Comparison of ENCODE assay signal across 9 cellular contexts in genomic region chr14:91245029-91245428, GRCh38. TPM values are rescaled to one million over a fixed set of nuclear protein-coding genes. Genes with fewer than 3 reads are reported as not detected.
A peak's percentile ranks its signal among the peaks of the same experiment; 100 is the strongest.
DNase-seq lines count a peak whose midpoint lies in the region; ATAC-seq, FAIRE-seq and TF ChIP-seq lines count a peak whose summit lies in the region.
"Had no signal": no experiment of that assay in that cellular context is flagged by ENCODE, and none has a peak within 500 bp of the region (broad histone marks: within the 10 kb centered on the region; RNA-seq: fewer than 3 reads in every experiment).

No MANE protein-coding gene starts in this region.

- no peak overlapping the region for H3K9ac ChIP-seq in kidney (ENCODE audit: low read length in 2 of 2)

- no peaks in the 10 kb centered on the region for H3K27me3 ChIP-seq in HL-60 (ENCODE audit: insufficient read depth, poor library complexity, severe bottlenecking)
- no peaks in the 10 kb centered on the region for H3K27me3 ChIP-seq in sigmoid colon
- H3K27me3 ChIP-seq: MG63 had no signal

- TF ChIP-seq EP300 in sigmoid colon (IDR thresholded peaks at IDR 0.05) = no peak

- H3K27me3 Mint-ChIP-seq in activated CD8-positive, alpha-beta T cell treated with anti-CD3 and anti-CD28 coated beads for 36 hours = no peaks in the 10 kb centered on the region

- CTCF ChIA-PET in activated CD8-positive, alpha-beta T cell treated with anti-CD3 and anti-CD28 coated beads for 36 hours (lab: Charles Lee) = interaction anchor here (1.2 to 10.4 kb wide), 5 partner anchors 13 to 72 kb away, joined by 3 to 102 read pairs (median 5); no protein-coding TSS in a partner anchor

- peak; percentile 37 for ATAC-seq in activated CD8-positive, alpha-beta T cell treated with anti-CD3 and anti-CD28 coated beads for 36 hours

- peaks cover 6% of the 10 kb centered on the region for H3K9me3 Mint-ChIP-seq in activated CD8-positive, alpha-beta T cell treated with anti-CD3 and anti-CD28 coated beads for 36 hours

- no peak for TF ChIP-seq POLR2A in sigmoid colon (IDR thresholded peaks at IDR 0.05)

- peaks cover 87% of the 10 kb centered on the region for H3K4me1 Mint-ChIP-seq in activated CD8-positive, alpha-beta T cell treated with anti-CD3 and anti-CD28 coated beads for 36 hours (ENCODE audit: low read depth)

- H3K4me3 ChIP-seq in HL-60 (replicated peaks; ENCODE audit: insufficient read depth, low read length) (no peak overlapping the region), sigmoid colon (peak overlapping the region in 1 of 4 donors; percentile 29), kidney (ENCODE audit: low read length in 2 of 2) (no peak overlapping the region)

- peak overlapping the region; percentile 80 for H3K4me3 Mint-ChIP-seq in activated CD8-positive, alpha-beta T cell treated with anti-CD3 and anti-CD28 coated beads for 36 hours

- H3K27ac Mint-ChIP-seq in activated CD8-positive, alpha-beta T cell treated with anti-CD3 and anti-CD28 coated beads for 36 hours = peak overlapping the region; percentile 97

- H3K36me3 Mint-ChIP-seq in activated CD8-positive, alpha-beta T cell treated with anti-CD3 and anti-CD28 coated beads for 36 hours (ENCODE audit: low read depth) = peaks cover 77% of the 10 kb centered on the region

- H3K4me1 ChIP-seq in sigmoid colon (peaks cover 0 to 12% (median 5%) of the 10 kb centered on the region in 4 donors), kidney (ENCODE audit: control insufficient read depth in 1 of 2, insufficient read depth in 1 of 2, low read depth in 1 of 2, low read length in 2 of 2) (peaks cover 0 to 2% of the 10 kb centered on the region in 2 donors)

- H3K9me3 ChIP-seq in sigmoid colon (no peaks in the 10 kb centered on the region), kidney (ENCODE audit: control insufficient read depth in 1 of 2, low read length in 2 of 2) (no peaks in the 10 kb centered on the region)
- H3K9me3 ChIP-seq: MG63 had no signal

- intact Hi-C loops in activated CD8-positive, alpha-beta T cell treated with anti-CD3 and anti-CD28 coated beads for 36 hours (cut with micrococcal nuclease) = no loop called here
- intact Hi-C loops in sigmoid colon (cut with DNase I) = no loop called here
- intact Hi-C loops in kidney (cut with DNase I) = no loop called here

- 71 to 74% methylated on average over 9 of the region's 9 CpGs for WGBS in sigmoid colon, 2 donors

- POLR2A ChIA-PET in activated CD8-positive, alpha-beta T cell treated with anti-CD3 and anti-CD28 coated beads for 36 hours (lab: Charles Lee) = interaction anchor here (0.6 to 8.1 kb wide), 20 partner anchors 11 to 876 kb away, joined by 3 to 274 read pairs (median 6); partner anchors contain the start of genes CPSF2, DGLUCY and NDUFB1

- DNase-seq in HL-60 (ENCODE audit: low read depth in 1 of 2, low spot score in 1 of 2) (no peak), DMS153 (lab: John Stamatoyannopoulos, UW) (no peak), sigmoid colon (no peak), NCI-H2171 (lab: John Stamatoyannopoulos, UW) (no peak), kidney (no peak)
- DNase-seq in activated CD8-positive, alpha-beta T cell treated with anti-CD3 and anti-CD28 coated beads for 36 hours = peak; percentile 94
- peak; percentile 66 for DNase-seq in effector CD4-positive, alpha-beta T cell
- DNase-seq in stimulated activated CD4-positive, alpha-beta T cell treated with anti-CD3 and anti-CD28 coated beads, Interleukin-4, amount 100 ng/mL, for 1 hour = peak; percentile 64

- FAIRE-seq in kidney (lab: Jason Lieb, UNC) = no peak

- H3K36me3 ChIP-seq in sigmoid colon (no peaks in the 10 kb centered on the region), kidney (ENCODE audit: control insufficient read depth in 1 of 2, insufficient read depth in 2 of 2, low read length in 2 of 2) (no peaks in the 10 kb centered on the region)
- H3K36me3 ChIP-seq: MG63 had no signal

- TF ChIP-seq CTCF in HL-60 (IDR thresholded peaks at IDR 0.05; ENCODE audit: insufficient read depth, low read length) (no peak), sigmoid colon (IDR thresholded peaks at IDR 0.05) (no peak), kidney (IDR thresholded peaks at IDR 0.05; ENCODE audit: borderline replicate concordance, extremely low read depth, insufficient read depth) (no peak)
- no peak for TF ChIP-seq CTCF in activated CD8-positive, alpha-beta T cell treated with anti-CD3 and anti-CD28 coated beads for 36 hours (IDR thresholded peaks at IDR 0.05)

- H3K27ac ChIP-seq in HL-60 (replicated peaks) (peak overlapping the region; percentile 85), sigmoid colon (peak overlapping the region in 2 of 4 donors; percentile 30 to 59), kidney (ENCODE audit: low read depth in 2 of 2, low read length in 2 of 2) (no peak overlapping the region)

RNA-seq across cellular contexts. Expression of gene GPR68, which starts 0.5 kb away (rescaled TPM):
- total RNA-seq in activated CD8-positive, alpha-beta T cell treated with anti-CD3 and anti-CD28 coated beads for 36 hours = 10 to 100 TPM; 11.9 to 14.0 TPM
- total RNA-seq in sigmoid colon (1 to 10 TPM in 2 of 4 donors, under 1 TPM in 2; 0.66 to 1.7 (median 1.2) TPM), kidney (1.7 TPM)
- polyA plus RNA-seq in sigmoid colon (1 to 10 TPM in 1 of 3 donors, under 1 TPM in 1, not detected in 1; 0.46 to 1.4 TPM), kidney (ENCODE audit: insufficient read depth, low read depth, low replicate concordance) (0.82 TPM)

Comparison
In these comparisons a context has a peak if more than half of its experiments do, and no peak if none do; other contexts are left out.
1. DNase-seq: peak in activated CD8-positive, alpha-beta T cell treated with anti-CD3 and anti-CD28 coated beads for 36 hours (single experiment), effector CD4-positive, alpha-beta T cell (single experiment) and stimulated activated CD4-positive, alpha-beta T cell treated with anti-CD3 and anti-CD28 coated beads, Interleukin-4, amount 100 ng/mL, for 1 hour (single experiment); none in HL-60 (0 of 2), DMS153 (single experiment), sigmoid colon (single experiment), NCI-H2171 (single experiment) and kidney (single experiment).